Comparison of ENCODE assay signal across 16 cellular contexts in genomic region chr22:24177456-24177855, GRCh38.
"Had no signal": no experiment of that assay in that cellular context is flagged by ENCODE, and none has a peak within 500 bp of the region (broad histone marks: within the 10 kb centered on the region; RNA-seq: fewer than 3 reads in every experiment).

No MANE protein-coding gene starts in this region.

- H3K27me3 Mint-ChIP-seq: activated B cell treated with CpG ODN at 0.5 μM for 24 hours; activated CD8-positive, alpha-beta T cell treated with anti-CD3 and anti-CD28 coated beads for 36 hours; activated naive CD8-positive, alpha-beta T cell; progenitor cell of endocrine pancreas; T-helper 17 cell had no signal

- H3K4me3 ChIP-seq: lower lobe of right lung, right lobe of liver, thyroid gland had no signal

- DNase-seq: activated B cell treated with CpG ODN at 0.5 μM for 24 hours; activated CD4-positive, alpha-beta T cell treated with anti-CD3 and anti-CD28 coated beads for 48 hours; activated CD8-positive, alpha-beta T cell treated with anti-CD3 and anti-CD28 coated beads for 36 hours; activated gamma-delta T cell treated with Interleukin-2 at 50 U/mL for 16 hours; activated T-cell treated with anti-CD3 and anti-CD28 coated beads, Interleukin-2, amount 50 U/mL, for 72 hours; amygdala; brain microvascular endothelial cell; cerebellar nuclear complex; kidney glomerular epithelial cell; lower lobe of right lung; right lobe of liver; SIG-M5; T-helper 17 cell; thyroid gland had no signal

- H3K4me1 Mint-ChIP-seq: activated B cell treated with CpG ODN at 0.5 μM for 24 hours, T-helper 17 cell had no signal

- H3K9me3 Mint-ChIP-seq: activated B cell treated with CpG ODN at 0.5 μM for 24 hours; activated CD8-positive, alpha-beta T cell treated with anti-CD3 and anti-CD28 coated beads for 36 hours; activated T-cell treated with anti-CD3 and anti-CD28 coated beads, Interleukin-2, amount 50 U/mL, for 72 hours had no signal

- H3K27ac Mint-ChIP-seq: activated B cell treated with CpG ODN at 0.5 μM for 24 hours; activated naive CD8-positive, alpha-beta T cell; activated T-cell treated with anti-CD3 and anti-CD28 coated beads, Interleukin-2, amount 50 U/mL, for 72 hours; progenitor cell of endocrine pancreas; T-helper 17 cell had no signal

- ATAC-seq: activated CD8-positive, alpha-beta T cell treated with anti-CD3 and anti-CD28 coated beads for 36 hours; activated T-cell treated with anti-CD3 and anti-CD28 coated beads, Interleukin-2, amount 50 U/mL, for 72 hours; lower lobe of right lung; right lobe of liver; T-helper 17 cell had no signal

- H3K27me3 ChIP-seq: brain microvascular endothelial cell, right lobe of liver, thyroid gland had no signal

- H3K4me3 Mint-ChIP-seq: activated B cell treated with CpG ODN at 0.5 μM for 24 hours; activated CD8-positive, alpha-beta T cell treated with anti-CD3 and anti-CD28 coated beads for 36 hours; activated naive CD8-positive, alpha-beta T cell; activated T-cell treated with anti-CD3 and anti-CD28 coated beads, Interleukin-2, amount 50 U/mL, for 72 hours; T-helper 17 cell had no signal

- H3K27ac ChIP-seq: brain microvascular endothelial cell, lower lobe of right lung, right lobe of liver, thyroid gland had no signal

- H3K9me3 ChIP-seq: lower lobe of right lung, right lobe of liver, thyroid gland had no signal

- H3K36me3 Mint-ChIP-seq: activated naive CD8-positive, alpha-beta T cell had no signal
